ENCODE assay signal across 8 cellular contexts in genomic region chr19:33037168-33037853, GRCh38. TPM values are rescaled to one million over a fixed set of nuclear protein-coding genes. Genes with fewer than 3 reads are reported as not detected.
DNase-seq lines count a peak whose midpoint lies in the region; TF ChIP-seq lines count a peak whose summit lies in the region.
"Not testable (repeated sequence)": the region's sequence is repeated elsewhere in the genome, so short reads cannot be mapped to it uniquely, and the experiment has no call there.

No MANE protein-coding gene starts in this region.

- H3K4me3 Mint-ChIP-seq in activated naive CD8-positive, alpha-beta T cell, result peak overlapping the region; percentile 88
- not testable (repeated sequence) for H3K4me3 Mint-ChIP-seq in neural crest cell

- DNase-seq in CMK (ENCODE audit: low read depth) (peak; percentile 5), MV-4-11 (lab: John Stamatoyannopoulos, UW) (peak; percentile 57)
- not testable (repeated sequence) for DNase-seq in WERI-Rb-1; hepatocyte (ENCODE audit: low spot score); neural crest cell (ENCODE audit: low read depth, low spot score); transverse colon
- DNase-seq in activated CD8-positive, alpha-beta memory T cell treated with anti-CD3 and anti-CD28 coated beads, Interleukin-2, amount 50 U/mL, for 48 hours, result peak; percentile 54

- H3K27ac ChIP-seq in WERI-Rb-1 (peak overlapping the region; percentile 80), hepatocyte (peak overlapping the region; percentile 51), transverse colon (peak overlapping the region in 2 of 4 donors; percentile 16 to 43)

- WGBS in hepatocyte (ENCODE audit: low lambda C conversion rate, missing lambda C conversion rate), result 85% methylated on average over 16 of the region's 16 CpGs
- 62 to 68% methylated on average over 3 to 16 of the region's 16 CpGs for WGBS in transverse colon (ENCODE audit: low coverage in 1 of 2), 2 donors

- not testable (repeated sequence) for H4K20me1 ChIP-seq in hepatocyte (ENCODE audit: insufficient read depth, poor library complexity, severe bottlenecking)

- H3K4me3 ChIP-seq in WERI-Rb-1 (ENCODE audit: low read depth, low read length); hepatocyte; transverse colon: not testable (repeated sequence)

- not testable (repeated sequence) for H3K36me3 Mint-ChIP-seq in activated naive CD8-positive, alpha-beta T cell
- peaks cover 12% of the 10 kb centered on the region for H3K36me3 Mint-ChIP-seq in neural crest cell (ENCODE audit: low read depth)

- not testable (repeated sequence) for H3K4me2 ChIP-seq in hepatocyte

- H3K4me1 Mint-ChIP-seq in activated naive CD8-positive, alpha-beta T cell (ENCODE audit: low read depth), result not testable (repeated sequence)
- peaks cover 15% of the 10 kb centered on the region for H3K4me1 Mint-ChIP-seq in neural crest cell

- H3K27me3 ChIP-seq in WERI-Rb-1 (ENCODE audit: insufficient read depth, low read depth, severe bottlenecking); hepatocyte; transverse colon: not testable (repeated sequence)

- H3K27ac Mint-ChIP-seq in activated naive CD8-positive, alpha-beta T cell, result peak overlapping the region; percentile 78
- H3K27ac Mint-ChIP-seq in neural crest cell (ENCODE audit: unreplicated experiment), result peak overlapping the region; percentile 64

- H3K9me3 ChIP-seq in WERI-Rb-1 (ENCODE audit: severe bottlenecking); hepatocyte (ENCODE audit: low read depth); transverse colon: not testable (repeated sequence)

- H3K36me3 ChIP-seq in WERI-Rb-1, result peaks cover 34% of the 10 kb centered on the region
- H3K36me3 ChIP-seq in hepatocyte (replicated peaks; ENCODE audit: insufficient read depth, low read depth); transverse colon: not testable (repeated sequence)

- H2AFZ ChIP-seq in hepatocyte, result not testable (repeated sequence)

- H3K9me2 ChIP-seq in hepatocyte (replicated peaks; ENCODE audit: insufficient read depth), result not testable (repeated sequence)

- in situ Hi-C loops in transverse colon (cut with MboI; ENCODE audit: low pct_ligation_motif_present in 1 of 4, low pct_unique_long_range_greater_than_20kb in 1 of 4, low sequenced_read_pairs in 3 of 4), result not testable (repeated sequence)

- peak; percentile 58 for TF ChIP-seq POLR2A in transverse colon (IDR thresholded peaks at IDR 0.05)

- H3K9me3 Mint-ChIP-seq in activated naive CD8-positive, alpha-beta T cell (ENCODE audit: low read depth); neural crest cell: not testable (repeated sequence)

- peaks cover 82% of the 10 kb centered on the region for H3K79me2 ChIP-seq in hepatocyte

- H3K4me1 ChIP-seq in hepatocyte (ENCODE audit: insufficient read depth) (peaks cover 28% of the 10 kb centered on the region), transverse colon (peaks cover 7 to 41% (median 29%) of the 10 kb centered on the region in 4 donors)

- not testable (repeated sequence) for TF ChIP-seq EP300 in transverse colon (IDR thresholded peaks at IDR 0.05; ENCODE audit: low read depth)

- intact Hi-C loops in transverse colon (cut with DNase I; ENCODE audit: low total_unique reads), result loop anchor here (5.0 kb wide), 2 partner anchors 805 to 885 kb away; no protein-coding TSS in a partner anchor

- not testable (repeated sequence) for TF ChIP-seq CTCF in WERI-Rb-1 (IDR thresholded peaks at IDR 0.05; ENCODE audit: low read depth, low read length); hepatocyte (IDR thresholded peaks at IDR 0.05; ENCODE audit: poor library complexity); neural crest cell (conservative IDR thresholded peaks at IDR 0.05); transverse colon (IDR thresholded peaks at IDR 0.05)

- not testable (repeated sequence) for H3K27me3 Mint-ChIP-seq in activated naive CD8-positive, alpha-beta T cell; neural crest cell (ENCODE audit: low read depth)

RNA-seq across cellular contexts. Expression of gene RHPN2, which starts 27.4 kb away (rescaled TPM):
- total RNA-seq in hepatocyte (67.6 and 67.9 TPM in 2 replicates), neural crest cell (10.2 and 11.3 TPM in 2 replicates), transverse colon (100 to 1,000 TPM in 1 of 4 donors, 10 to 100 TPM in 3; 49.0 to 276 (median 74.3) TPM)
- 44.3 and 54.2 TPM in 2 replicates for polyA plus RNA-seq in hepatocyte

RNA-seq across cellular contexts. Expression of gene GPATCH1, which starts 43.7 kb away (rescaled TPM):
- total RNA-seq in hepatocyte (6.7 and 14.5 TPM in 2 replicates), neural crest cell (12.9 TPM in 2 replicates), transverse colon (10 to 100 TPM in 3 of 4 donors, 1 to 10 TPM in 1; 9.1 to 16.8 (median 14.8) TPM)
- 6.8 and 9.7 TPM in 2 replicates for polyA plus RNA-seq in hepatocyte
